Comparison of ENCODE assay signal across 1 cellular context in the genomic region with DNA sequence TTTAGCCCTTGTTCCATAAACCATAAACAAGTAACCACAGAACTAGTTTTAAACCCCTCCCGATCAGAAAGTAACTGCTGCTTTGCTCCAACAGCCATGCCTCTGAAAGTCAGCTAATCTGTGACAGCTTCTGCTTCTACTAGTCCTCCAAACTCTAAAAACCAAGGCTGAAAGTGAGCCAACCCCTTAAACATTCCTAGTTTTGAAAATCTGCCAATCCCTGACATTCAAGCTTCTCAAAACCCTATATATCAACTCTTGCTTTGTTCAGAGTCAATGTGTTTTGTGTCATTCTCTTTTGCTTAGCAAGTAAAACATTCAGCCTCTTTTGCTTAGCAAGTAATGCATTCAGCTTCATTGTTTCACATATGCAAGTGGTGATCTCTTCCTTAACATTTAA.
TF ChIP-seq lines count a peak whose summit lies in the region.

No MANE protein-coding gene starts in this region.

TF ChIP-seq in GM23338, 12 proteins besides CTCF, POLR2A, EP300 and RAD21:
- TF ChIP-seq, protein P1, sequence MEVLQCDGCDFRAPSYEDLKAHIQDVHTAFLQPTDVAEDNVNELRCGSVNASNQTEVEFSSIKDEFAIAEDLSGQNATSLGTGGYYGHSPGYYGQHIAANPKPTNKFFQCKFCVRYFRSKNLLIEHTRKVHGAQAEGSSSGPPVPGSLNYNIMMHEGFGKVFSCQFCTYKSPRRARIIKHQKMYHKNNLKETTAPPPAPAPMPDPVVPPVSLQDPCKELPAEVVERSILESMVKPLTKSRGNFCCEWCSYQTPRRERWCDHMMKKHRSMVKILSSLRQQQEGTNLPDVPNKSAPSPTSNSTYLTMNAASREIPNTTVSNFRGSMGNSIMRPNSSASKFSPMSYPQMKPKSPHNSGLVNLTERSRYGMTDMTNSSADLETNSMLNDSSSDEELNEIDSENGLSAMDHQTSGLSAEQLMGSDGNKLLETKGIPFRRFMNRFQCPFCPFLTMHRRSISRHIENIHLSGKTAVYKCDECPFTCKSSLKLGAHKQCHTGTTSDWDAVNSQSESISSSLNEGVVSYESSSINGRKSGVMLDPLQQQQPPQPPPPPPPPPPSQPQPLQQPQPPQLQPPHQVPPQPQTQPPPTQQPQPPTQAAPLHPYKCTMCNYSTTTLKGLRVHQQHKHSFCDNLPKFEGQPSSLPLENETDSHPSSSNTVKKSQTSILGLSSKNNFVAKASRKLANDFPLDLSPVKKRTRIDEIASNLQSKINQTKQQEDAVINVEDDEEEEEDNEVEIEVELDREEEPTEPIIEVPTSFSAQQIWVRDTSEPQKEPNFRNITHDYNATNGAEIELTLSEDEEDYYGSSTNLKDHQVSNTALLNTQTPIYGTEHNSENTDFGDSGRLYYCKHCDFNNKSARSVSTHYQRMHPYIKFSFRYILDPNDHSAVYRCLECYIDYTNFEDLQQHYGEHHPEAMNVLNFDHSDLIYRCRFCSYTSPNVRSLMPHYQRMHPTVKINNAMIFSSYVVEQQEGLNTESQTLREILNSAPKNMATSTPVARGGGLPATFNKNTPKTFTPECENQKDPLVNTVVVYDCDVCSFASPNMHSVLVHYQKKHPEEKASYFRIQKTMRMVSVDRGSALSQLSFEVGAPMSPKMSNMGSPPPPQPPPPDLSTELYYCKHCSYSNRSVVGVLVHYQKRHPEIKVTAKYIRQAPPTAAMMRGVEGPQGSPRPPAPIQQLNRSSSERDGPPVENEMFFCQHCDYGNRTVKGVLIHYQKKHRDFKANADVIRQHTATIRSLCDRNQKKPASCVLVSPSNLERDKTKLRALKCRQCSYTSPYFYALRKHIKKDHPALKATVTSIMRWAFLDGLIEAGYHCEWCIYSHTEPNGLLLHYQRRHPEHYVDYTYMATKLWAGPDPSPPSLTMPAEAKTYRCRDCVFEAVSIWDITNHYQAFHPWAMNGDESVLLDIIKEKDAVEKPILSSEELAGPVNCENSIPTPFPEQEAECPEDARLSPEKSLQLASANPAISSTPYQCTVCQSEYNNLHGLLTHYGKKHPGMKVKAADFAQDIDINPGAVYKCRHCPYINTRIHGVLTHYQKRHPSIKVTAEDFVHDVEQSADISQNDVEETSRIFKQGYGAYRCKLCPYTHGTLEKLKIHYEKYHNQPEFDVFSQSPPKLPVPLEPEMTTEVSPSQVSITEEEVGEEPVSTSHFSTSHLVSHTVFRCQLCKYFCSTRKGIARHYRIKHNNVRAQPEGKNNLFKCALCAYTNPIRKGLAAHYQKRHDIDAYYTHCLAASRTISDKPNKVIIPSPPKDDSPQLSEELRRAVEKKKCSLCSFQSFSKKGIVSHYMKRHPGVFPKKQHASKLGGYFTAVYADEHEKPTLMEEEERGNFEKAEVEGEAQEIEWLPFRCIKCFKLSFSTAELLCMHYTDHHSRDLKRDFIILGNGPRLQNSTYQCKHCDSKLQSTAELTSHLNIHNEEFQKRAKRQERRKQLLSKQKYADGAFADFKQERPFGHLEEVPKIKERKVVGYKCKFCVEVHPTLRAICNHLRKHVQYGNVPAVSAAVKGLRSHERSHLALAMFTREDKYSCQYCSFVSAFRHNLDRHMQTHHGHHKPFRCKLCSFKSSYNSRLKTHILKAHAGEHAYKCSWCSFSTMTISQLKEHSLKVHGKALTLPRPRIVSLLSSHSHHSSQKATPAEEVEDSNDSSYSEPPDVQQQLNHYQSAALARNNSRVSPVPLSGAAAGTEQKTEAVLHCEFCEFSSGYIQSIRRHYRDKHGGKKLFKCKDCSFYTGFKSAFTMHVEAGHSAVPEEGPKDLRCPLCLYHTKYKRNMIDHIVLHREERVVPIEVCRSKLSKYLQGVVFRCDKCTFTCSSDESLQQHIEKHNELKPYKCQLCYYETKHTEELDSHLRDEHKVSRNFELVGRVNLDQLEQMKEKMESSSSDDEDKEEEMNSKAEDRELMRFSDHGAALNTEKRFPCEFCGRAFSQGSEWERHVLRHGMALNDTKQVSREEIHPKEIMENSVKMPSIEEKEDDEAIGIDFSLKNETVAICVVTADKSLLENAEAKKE (CRISPR knock-in tag; IDR thresholded peaks at IDR 0.05): no peak
- no peak for TF ChIP-seq EZH2phosphoT487 (IDR thresholded peaks at IDR 0.05; ENCODE audit: unreplicated experiment)
- no peak for TF ChIP-seq ZNF114 (CRISPR knock-in tag; IDR thresholded peaks at IDR 0.05)
- no peak for TF ChIP-seq NANOG (IDR thresholded peaks at IDR 0.05; ENCODE audit: borderline replicate concordance)
- TF ChIP-seq, protein P2, sequence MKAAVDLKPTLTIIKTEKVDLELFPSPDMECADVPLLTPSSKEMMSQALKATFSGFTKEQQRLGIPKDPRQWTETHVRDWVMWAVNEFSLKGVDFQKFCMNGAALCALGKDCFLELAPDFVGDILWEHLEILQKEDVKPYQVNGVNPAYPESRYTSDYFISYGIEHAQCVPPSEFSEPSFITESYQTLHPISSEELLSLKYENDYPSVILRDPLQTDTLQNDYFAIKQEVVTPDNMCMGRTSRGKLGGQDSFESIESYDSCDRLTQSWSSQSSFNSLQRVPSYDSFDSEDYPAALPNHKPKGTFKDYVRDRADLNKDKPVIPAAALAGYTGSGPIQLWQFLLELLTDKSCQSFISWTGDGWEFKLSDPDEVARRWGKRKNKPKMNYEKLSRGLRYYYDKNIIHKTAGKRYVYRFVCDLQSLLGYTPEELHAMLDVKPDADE (IDR thresholded peaks at IDR 0.05): no peak
- no peak for TF ChIP-seq STAT1 (IDR thresholded peaks at IDR 0.05; ENCODE audit: unreplicated experiment)
- no peak for TF ChIP-seq POLR2AphosphoS5 (IDR thresholded peaks at IDR 0.05; ENCODE audit: low read depth)
- no peak for TF ChIP-seq ZNF331 (CRISPR knock-in tag; IDR thresholded peaks at IDR 0.05; ENCODE audit: low read depth)
- TF ChIP-seq CREB1 (CRISPR knock-in tag; IDR thresholded peaks at IDR 0.05; ENCODE audit: low read depth): no peak
- no peak for TF ChIP-seq EZH2 (IDR thresholded peaks at IDR 0.05; ENCODE audit: low read depth, unreplicated experiment)
- TF ChIP-seq, protein P3, sequence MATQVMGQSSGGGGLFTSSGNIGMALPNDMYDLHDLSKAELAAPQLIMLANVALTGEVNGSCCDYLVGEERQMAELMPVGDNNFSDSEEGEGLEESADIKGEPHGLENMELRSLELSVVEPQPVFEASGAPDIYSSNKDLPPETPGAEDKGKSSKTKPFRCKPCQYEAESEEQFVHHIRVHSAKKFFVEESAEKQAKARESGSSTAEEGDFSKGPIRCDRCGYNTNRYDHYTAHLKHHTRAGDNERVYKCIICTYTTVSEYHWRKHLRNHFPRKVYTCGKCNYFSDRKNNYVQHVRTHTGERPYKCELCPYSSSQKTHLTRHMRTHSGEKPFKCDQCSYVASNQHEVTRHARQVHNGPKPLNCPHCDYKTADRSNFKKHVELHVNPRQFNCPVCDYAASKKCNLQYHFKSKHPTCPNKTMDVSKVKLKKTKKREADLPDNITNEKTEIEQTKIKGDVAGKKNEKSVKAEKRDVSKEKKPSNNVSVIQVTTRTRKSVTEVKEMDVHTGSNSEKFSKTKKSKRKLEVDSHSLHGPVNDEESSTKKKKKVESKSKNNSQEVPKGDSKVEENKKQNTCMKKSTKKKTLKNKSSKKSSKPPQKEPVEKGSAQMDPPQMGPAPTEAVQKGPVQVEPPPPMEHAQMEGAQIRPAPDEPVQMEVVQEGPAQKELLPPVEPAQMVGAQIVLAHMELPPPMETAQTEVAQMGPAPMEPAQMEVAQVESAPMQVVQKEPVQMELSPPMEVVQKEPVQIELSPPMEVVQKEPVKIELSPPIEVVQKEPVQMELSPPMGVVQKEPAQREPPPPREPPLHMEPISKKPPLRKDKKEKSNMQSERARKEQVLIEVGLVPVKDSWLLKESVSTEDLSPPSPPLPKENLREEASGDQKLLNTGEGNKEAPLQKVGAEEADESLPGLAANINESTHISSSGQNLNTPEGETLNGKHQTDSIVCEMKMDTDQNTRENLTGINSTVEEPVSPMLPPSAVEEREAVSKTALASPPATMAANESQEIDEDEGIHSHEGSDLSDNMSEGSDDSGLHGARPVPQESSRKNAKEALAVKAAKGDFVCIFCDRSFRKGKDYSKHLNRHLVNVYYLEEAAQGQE (IDR thresholded peaks at IDR 0.05; ENCODE audit: unreplicated experiment): no peak
- no peak for TF ChIP-seq JUNB (IDR thresholded peaks at IDR 0.05; ENCODE audit: unreplicated experiment)
